Comparison of ENCODE assay signal across 15 cellular contexts in the genomic region with DNA sequence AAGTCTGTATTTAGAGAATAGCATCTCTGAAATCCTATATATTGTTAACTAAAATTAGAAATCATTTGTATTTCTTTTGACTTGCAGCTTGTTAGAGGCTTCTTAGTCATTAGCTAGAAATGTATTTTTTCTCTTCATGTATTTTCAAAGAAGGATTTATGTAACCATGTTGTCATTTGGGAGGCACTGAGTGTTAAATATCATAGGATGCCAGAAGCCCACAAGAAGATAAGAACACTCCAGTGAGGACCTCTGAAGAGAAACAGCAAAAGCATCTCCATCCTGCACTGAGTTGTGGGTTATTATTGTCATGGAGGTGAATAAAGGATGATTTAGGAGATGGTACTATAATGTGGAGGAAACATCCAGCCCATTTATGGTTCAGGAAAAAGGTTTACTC.
"Had no signal": no experiment of that assay in that cellular context is flagged by ENCODE, and none has a peak within 500 bp of the region (broad histone marks: within the 10 kb centered on the region; RNA-seq: fewer than 3 reads in every experiment).

No MANE protein-coding gene starts in this region.

- H3K4me3 ChIP-seq: left lung, sigmoid colon, suprapubic skin had no signal

- DNase-seq: activated CD4-positive, alpha-beta T cell treated with anti-CD3 and anti-CD28 coated beads, Interleukin-2, amount 50 U/mL, for 48 hours; activated CD4-positive, CD25-positive, alpha-beta regulatory T cell treated with anti-CD3 and anti-CD28 coated beads, Interleukin-2, amount 50 U/mL, for 72 hours; activated gamma-delta T cell; activated T-cell treated with anti-CD3 and anti-CD28 coated beads, Interleukin-2, amount 50 U/mL, for 48 hours; aorta; central memory CD4-positive, alpha-beta T cell; effector memory CD4-positive, alpha-beta T cell; erythroblast; left lung; nephron progenitor cell; sigmoid colon; stimulated activated CD4-positive, alpha-beta T cell treated with anti-CD3 and anti-CD28 coated beads, Interleukin-2, amount 100 ng/mL, for 48 hours; stimulated activated naive CD4-positive, alpha-beta T cell treated with Interleukin-2 at 50 U/mL for 16 hours; T-helper 9 cell had no signal

- H3K27ac ChIP-seq: left lung, sigmoid colon, suprapubic skin had no signal

- H3K9me3 ChIP-seq: left lung, sigmoid colon, suprapubic skin had no signal

- H3K4me1 ChIP-seq: suprapubic skin had no signal

- H3K27me3 ChIP-seq: left lung, sigmoid colon, suprapubic skin had no signal

- H3K36me3 ChIP-seq: left lung, sigmoid colon, suprapubic skin had no signal

- ATAC-seq: left lung had no signal
